Comparison of ENCODE assay signal across 1 cellular context in the genomic region with DNA sequence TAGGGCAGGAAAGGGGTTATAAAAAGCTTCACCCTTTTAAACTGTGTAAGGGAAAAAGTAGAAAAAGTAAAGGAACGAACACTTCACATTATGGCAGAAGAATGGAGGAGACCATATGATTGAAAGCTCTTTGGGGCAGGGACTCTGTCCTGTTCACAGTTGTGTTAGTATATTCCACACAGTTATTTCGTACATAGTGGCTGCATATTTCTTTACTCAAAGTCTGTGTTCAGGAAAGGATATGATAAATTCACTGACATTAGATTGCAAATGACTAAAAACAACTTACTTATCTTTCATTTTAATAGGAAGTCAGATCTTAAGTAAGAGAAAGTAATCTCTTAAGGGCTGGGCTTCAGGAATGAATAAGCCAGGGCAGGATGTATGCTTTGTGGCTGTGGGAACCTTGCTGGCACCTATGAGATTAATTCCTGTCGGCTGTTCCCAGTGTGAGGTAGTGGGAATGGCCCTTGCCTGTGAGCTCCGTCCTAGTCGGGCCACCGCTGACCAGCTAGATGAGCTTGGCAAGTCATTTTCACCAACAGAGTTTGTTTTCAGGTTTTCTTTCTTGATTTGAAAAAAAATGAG.
TF ChIP-seq lines count a peak whose summit lies in the region.

No MANE protein-coding gene starts in this region.

TF ChIP-seq in K562, 482 proteins besides CTCF, POLR2A, EP300 and RAD21 (continued from another document):
- TF ChIP-seq, protein P1, sequence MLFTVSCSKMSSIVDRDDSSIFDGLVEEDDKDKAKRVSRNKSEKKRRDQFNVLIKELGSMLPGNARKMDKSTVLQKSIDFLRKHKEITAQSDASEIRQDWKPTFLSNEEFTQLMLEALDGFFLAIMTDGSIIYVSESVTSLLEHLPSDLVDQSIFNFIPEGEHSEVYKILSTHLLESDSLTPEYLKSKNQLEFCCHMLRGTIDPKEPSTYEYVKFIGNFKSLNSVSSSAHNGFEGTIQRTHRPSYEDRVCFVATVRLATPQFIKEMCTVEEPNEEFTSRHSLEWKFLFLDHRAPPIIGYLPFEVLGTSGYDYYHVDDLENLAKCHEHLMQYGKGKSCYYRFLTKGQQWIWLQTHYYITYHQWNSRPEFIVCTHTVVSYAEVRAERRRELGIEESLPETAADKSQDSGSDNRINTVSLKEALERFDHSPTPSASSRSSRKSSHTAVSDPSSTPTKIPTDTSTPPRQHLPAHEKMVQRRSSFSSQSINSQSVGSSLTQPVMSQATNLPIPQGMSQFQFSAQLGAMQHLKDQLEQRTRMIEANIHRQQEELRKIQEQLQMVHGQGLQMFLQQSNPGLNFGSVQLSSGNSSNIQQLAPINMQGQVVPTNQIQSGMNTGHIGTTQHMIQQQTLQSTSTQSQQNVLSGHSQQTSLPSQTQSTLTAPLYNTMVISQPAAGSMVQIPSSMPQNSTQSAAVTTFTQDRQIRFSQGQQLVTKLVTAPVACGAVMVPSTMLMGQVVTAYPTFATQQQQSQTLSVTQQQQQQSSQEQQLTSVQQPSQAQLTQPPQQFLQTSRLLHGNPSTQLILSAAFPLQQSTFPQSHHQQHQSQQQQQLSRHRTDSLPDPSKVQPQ (CRISPR knock-in tag; IDR thresholded peaks at IDR 0.05; ENCODE audit: borderline replicate concordance) = no peak
- TF ChIP-seq, protein P2, sequence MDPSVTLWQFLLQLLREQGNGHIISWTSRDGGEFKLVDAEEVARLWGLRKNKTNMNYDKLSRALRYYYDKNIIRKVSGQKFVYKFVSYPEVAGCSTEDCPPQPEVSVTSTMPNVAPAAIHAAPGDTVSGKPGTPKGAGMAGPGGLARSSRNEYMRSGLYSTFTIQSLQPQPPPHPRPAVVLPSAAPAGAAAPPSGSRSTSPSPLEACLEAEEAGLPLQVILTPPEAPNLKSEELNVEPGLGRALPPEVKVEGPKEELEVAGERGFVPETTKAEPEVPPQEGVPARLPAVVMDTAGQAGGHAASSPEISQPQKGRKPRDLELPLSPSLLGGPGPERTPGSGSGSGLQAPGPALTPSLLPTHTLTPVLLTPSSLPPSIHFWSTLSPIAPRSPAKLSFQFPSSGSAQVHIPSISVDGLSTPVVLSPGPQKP (CRISPR knock-in tag; IDR thresholded peaks at IDR 0.05) = no peak
- TF ChIP-seq, protein P3, sequence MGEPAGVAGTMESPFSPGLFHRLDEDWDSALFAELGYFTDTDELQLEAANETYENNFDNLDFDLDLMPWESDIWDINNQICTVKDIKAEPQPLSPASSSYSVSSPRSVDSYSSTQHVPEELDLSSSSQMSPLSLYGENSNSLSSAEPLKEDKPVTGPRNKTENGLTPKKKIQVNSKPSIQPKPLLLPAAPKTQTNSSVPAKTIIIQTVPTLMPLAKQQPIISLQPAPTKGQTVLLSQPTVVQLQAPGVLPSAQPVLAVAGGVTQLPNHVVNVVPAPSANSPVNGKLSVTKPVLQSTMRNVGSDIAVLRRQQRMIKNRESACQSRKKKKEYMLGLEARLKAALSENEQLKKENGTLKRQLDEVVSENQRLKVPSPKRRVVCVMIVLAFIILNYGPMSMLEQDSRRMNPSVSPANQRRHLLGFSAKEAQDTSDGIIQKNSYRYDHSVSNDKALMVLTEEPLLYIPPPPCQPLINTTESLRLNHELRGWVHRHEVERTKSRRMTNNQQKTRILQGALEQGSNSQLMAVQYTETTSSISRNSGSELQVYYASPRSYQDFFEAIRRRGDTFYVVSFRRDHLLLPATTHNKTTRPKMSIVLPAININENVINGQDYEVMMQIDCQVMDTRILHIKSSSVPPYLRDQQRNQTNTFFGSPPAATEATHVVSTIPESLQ (CRISPR knock-in tag; IDR thresholded peaks at IDR 0.05) = no peak
- TF ChIP-seq ERF (CRISPR knock-in tag; IDR thresholded peaks at IDR 0.05) = no peak
- TF ChIP-seq RUNX1 (IDR thresholded peaks at IDR 0.05; ENCODE audit: low read depth) = no peak
- no peak for TF ChIP-seq DDX20 (tag; IDR thresholded peaks at IDR 0.05; ENCODE audit: low read depth)
